ENCODE assay signal across 1 cellular context in the genomic region with DNA sequence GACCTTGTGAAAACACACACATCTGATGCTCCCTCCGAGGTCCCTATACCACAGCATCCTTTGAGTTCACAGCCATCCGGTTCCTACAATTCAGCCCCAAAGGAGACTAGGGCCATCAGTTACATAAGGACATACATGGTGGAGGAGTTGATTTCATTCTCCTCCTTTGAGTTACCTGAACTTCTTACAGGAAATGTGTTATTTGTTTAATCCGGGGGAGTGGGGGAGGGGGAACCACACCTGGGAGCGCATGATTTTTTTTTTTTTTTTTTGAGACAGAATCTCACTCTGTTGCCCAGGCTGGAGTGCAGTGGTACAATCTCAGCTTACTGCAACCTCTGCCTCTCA.
TF ChIP-seq lines count a peak whose summit lies in the region.

No MANE protein-coding gene starts in this region.

TF ChIP-seq in H1, 55 proteins besides CTCF, POLR2A, EP300 and RAD21 (continued from another document):
- TF ChIP-seq, protein P1, sequence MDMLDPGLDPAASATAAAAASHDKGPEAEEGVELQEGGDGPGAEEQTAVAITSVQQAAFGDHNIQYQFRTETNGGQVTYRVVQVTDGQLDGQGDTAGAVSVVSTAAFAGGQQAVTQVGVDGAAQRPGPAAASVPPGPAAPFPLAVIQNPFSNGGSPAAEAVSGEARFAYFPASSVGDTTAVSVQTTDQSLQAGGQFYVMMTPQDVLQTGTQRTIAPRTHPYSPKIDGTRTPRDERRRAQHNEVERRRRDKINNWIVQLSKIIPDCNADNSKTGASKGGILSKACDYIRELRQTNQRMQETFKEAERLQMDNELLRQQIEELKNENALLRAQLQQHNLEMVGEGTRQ (IDR thresholded peaks at IDR 0.05; ENCODE audit: low read length), result no peak
- TF ChIP-seq, protein P2, sequence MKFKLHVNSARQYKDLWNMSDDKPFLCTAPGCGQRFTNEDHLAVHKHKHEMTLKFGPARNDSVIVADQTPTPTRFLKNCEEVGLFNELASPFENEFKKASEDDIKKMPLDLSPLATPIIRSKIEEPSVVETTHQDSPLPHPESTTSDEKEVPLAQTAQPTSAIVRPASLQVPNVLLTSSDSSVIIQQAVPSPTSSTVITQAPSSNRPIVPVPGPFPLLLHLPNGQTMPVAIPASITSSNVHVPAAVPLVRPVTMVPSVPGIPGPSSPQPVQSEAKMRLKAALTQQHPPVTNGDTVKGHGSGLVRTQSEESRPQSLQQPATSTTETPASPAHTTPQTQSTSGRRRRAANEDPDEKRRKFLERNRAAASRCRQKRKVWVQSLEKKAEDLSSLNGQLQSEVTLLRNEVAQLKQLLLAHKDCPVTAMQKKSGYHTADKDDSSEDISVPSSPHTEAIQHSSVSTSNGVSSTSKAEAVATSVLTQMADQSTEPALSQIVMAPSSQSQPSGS (IDR thresholded peaks at IDR 0.05; ENCODE audit: low read length), result no peak
- no peak for TF ChIP-seq GTF2F1 (IDR thresholded peaks at IDR 0.05; ENCODE audit: borderline replicate concordance, low read depth, low read length)
